ENCODE assay signal across 1 cellular context in the genomic region with DNA sequence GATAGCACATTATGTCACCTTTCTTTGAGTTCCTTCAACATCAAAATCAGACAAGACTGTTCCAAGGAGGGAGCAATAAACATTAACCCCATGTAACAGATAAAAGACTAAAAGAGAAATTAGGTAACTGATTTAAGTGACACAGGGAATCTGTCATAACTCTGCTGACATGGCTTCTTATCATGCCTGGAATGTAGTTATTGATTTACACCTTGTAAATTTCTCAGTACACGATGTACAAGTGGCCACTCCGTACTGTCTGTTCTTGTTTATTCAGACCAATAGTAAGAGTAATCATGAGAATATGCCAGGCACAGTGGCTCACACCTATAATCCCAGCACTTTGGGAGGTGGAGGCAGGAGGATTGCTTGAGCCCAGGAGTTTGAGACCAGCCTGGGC.
TF ChIP-seq lines count a peak whose summit lies in the region.

No MANE protein-coding gene starts in this region.

TF ChIP-seq in HepG2, 621 proteins besides CTCF, POLR2A, EP300 and RAD21 (continued from another document):
- TF ChIP-seq ZNF703 (CRISPR knock-in tag; IDR thresholded peaks at IDR 0.05; ENCODE audit: borderline replicate concordance) (no peak), ZFP36 (IDR thresholded peaks at IDR 0.05; ENCODE audit: borderline replicate concordance, low read depth, low read length, partially characterized antibody) (no peak)
- TF ChIP-seq, protein P1, sequence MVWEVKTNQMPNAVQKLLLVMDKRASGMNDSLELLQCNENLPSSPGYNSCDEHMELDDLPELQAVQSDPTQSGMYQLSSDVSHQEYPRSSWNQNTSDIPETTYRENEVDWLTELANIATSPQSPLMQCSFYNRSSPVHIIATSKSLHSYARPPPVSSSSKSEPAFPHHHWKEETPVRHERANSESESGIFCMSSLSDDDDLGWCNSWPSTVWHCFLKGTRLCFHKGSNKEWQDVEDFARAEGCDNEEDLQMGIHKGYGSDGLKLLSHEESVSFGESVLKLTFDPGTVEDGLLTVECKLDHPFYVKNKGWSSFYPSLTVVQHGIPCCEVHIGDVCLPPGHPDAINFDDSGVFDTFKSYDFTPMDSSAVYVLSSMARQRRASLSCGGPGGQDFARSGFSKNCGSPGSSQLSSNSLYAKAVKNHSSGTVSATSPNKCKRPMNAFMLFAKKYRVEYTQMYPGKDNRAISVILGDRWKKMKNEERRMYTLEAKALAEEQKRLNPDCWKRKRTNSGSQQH (CRISPR knock-in tag; IDR thresholded peaks at IDR 0.05; ENCODE audit: low read depth) = no peak
